ENCODE assay signal across 28 cellular contexts in genomic region chr13:45200701-45201230, GRCh38. TPM values are rescaled to one million over a fixed set of nuclear protein-coding genes. Genes with fewer than 3 reads are reported as not detected.
A peak's percentile ranks its signal among the peaks of the same experiment; 100 is the strongest.
DNase-seq lines count a peak whose midpoint lies in the region; ATAC-seq, FAIRE-seq and TF ChIP-seq lines count a peak whose summit lies in the region.
"Had no signal": no experiment of that assay in that cellular context is flagged by ENCODE, and none has a peak within 500 bp of the region (broad histone marks: within the 10 kb centered on the region; RNA-seq: fewer than 3 reads in every experiment).

Gene KCTD4 (minus strand): TSS chr13:45201045. CDS start chr13:45194567, 6,478 bp downstream.

- H3K27ac ChIP-seq in breast epithelium (no peak within 1 kb of the TSS), astrocyte (ENCODE audit: low read depth, low read length) (no peak within 1 kb of the TSS)
- H3K27ac ChIP-seq: A549, C4-2B, SJSA1, spleen, upper lobe of right lung had no signal

- no peak within 1 kb of the TSS for H3K9ac ChIP-seq in astrocyte (ENCODE audit: low read length)

- H3K27ac Mint-ChIP-seq in MCF 10A (ENCODE audit: low read depth, unreplicated experiment) (peak within 1 kb of the TSS; percentile 8), astrocyte (ENCODE audit: unreplicated experiment) (peak within 1 kb of the TSS; percentile 37)
- H3K27ac Mint-ChIP-seq: activated B cell treated with CpG ODN at 0.5 μM for 24 hours; activated CD4-positive, alpha-beta memory T cell treated with anti-CD3 and anti-CD28 coated beads, Interleukin-2, amount 10 ng/mL, durations not matched to agents 7 days and 5 days had no signal

- intact Hi-C loops in MCF 10A (cut with micrococcal nuclease) (no loop called here), breast epithelium (cut with DNase I; ENCODE audit: low total_unique reads) (no loop called here), posterior cingulate gyrus (cut with DNase I) (no loop called here)

- peaks cover 34% of the 10 kb centered on the region for H3K79me2 ChIP-seq in astrocyte (ENCODE audit: insufficient read depth, low read length)

- peak; percentile 81 for FAIRE-seq in astrocyte (lab: Jason Lieb, UNC)
- FAIRE-seq: A549, K562 had no signal

- no peak within 1 kb of the TSS for H2AFZ ChIP-seq in astrocyte (ENCODE audit: low read depth, low read length)

- H3K27me3 ChIP-seq in breast epithelium, result no peaks in the 10 kb centered on the region
- H3K27me3 ChIP-seq in astrocyte (ENCODE audit: insufficient read depth, low read length), result no peaks in the 10 kb centered on the region
- H3K27me3 ChIP-seq: heart right ventricle, SJSA1, spleen, upper lobe of right lung had no signal

- H3K4me1 Mint-ChIP-seq in MCF 10A (ENCODE audit: insufficient read depth, unreplicated experiment) (peaks cover 34% of the 10 kb centered on the region), astrocyte (ENCODE audit: low read depth, unreplicated experiment) (peaks cover 48% of the 10 kb centered on the region)

- DNase-seq in MCF 10A (ENCODE audit: unreplicated experiment) (peak; percentile 42), breast epithelium (ENCODE audit: low spot score in 2 of 2) (no peak), astrocyte (ENCODE audit: low read depth) (peak; percentile 45), fibroblast of villous mesenchyme (ENCODE audit: low read depth) (peak; percentile 34), HPDE6-E6E7 (ENCODE audit: extremely low spot score) (no peak), posterior cingulate gyrus (no peak)
- DNase-seq: activated B cell treated with CpG ODN at 0.5 μM for 24 hours; activated CD4-positive, alpha-beta memory T cell treated with anti-CD3 and anti-CD28 coated beads, Interleukin-2, amount 10 ng/mL, durations not matched to agents 7 days and 5 days; activated gamma-delta T cell treated with Interleukin-2 at 50 U/mL for 16 hours; activated T-cell treated with anti-CD3 and anti-CD28 coated beads for 4 hours; anterior cingulate cortex; effector memory CD4-positive, alpha-beta T cell; GF-D8; heart right ventricle; left ventricle myocardium superior; NCI-H1694 treated with DMSO at 0.1 percent for 48 hours; NCI-H2227 treated with DMSO at 0.1 percent for 48 hours; OCI-M1; spleen; upper lobe of right lung had no signal

- peaks cover 7% of the 10 kb centered on the region for H3K36me3 Mint-ChIP-seq in MCF 10A (ENCODE audit: insufficient read depth, unreplicated experiment)
- peaks cover 9% of the 10 kb centered on the region for H3K36me3 Mint-ChIP-seq in astrocyte (ENCODE audit: low read depth, unreplicated experiment)

- H3K4me1 ChIP-seq in breast epithelium (no peaks in the 10 kb centered on the region), astrocyte (ENCODE audit: insufficient read depth, low read length) (peaks cover 17% of the 10 kb centered on the region)

- H3K9me3 Mint-ChIP-seq in MCF 10A (ENCODE audit: unreplicated experiment), result no peaks in the 10 kb centered on the region
- H3K9me3 Mint-ChIP-seq in astrocyte (ENCODE audit: unreplicated experiment), result no peaks in the 10 kb centered on the region
- H3K9me3 Mint-ChIP-seq: activated B cell treated with CpG ODN at 0.5 μM for 24 hours; activated CD4-positive, alpha-beta memory T cell treated with anti-CD3 and anti-CD28 coated beads, Interleukin-2, amount 10 ng/mL, durations not matched to agents 7 days and 5 days had no signal

- H3K4me3 Mint-ChIP-seq in MCF 10A (ENCODE audit: unreplicated experiment) (no peak within 1 kb of the TSS), astrocyte (ENCODE audit: unreplicated experiment) (peak within 1 kb of the TSS; percentile 5)
- H3K4me3 Mint-ChIP-seq: activated B cell treated with CpG ODN at 0.5 μM for 24 hours; activated CD4-positive, alpha-beta memory T cell treated with anti-CD3 and anti-CD28 coated beads, Interleukin-2, amount 10 ng/mL, durations not matched to agents 7 days and 5 days had no signal

- CTCF ChIA-PET in MCF 10A (lab: Yijun Ruan, JAX), result no interaction called here

- no peak within 1 kb of the TSS for H3K4me3 ChIP-seq in breast epithelium
- no peak within 1 kb of the TSS for H3K4me3 ChIP-seq in astrocyte (ENCODE audit: insufficient read depth, low read depth, low read length)
- H3K4me3 ChIP-seq in fibroblast of villous mesenchyme (ENCODE audit: low read depth, low read length), result no peak within 1 kb of the TSS
- H3K4me3 ChIP-seq: A549, heart right ventricle, K562, SJSA1, spleen, upper lobe of right lung had no signal

- H3K36me3 ChIP-seq in breast epithelium (no peaks in the 10 kb centered on the region), astrocyte (ENCODE audit: insufficient read depth, low read length) (no peaks in the 10 kb centered on the region)
- H3K36me3 ChIP-seq: heart right ventricle, SJSA1, upper lobe of right lung had no signal

- ATAC-seq in GM21390 (IDR thresholded peaks at IDR 0.05; ENCODE audit: unreplicated experiment) (no peak), GM18870 (IDR thresholded peaks at IDR 0.05; ENCODE audit: unreplicated experiment) (no peak)
- ATAC-seq: A549, heart right ventricle, K562, left ventricle myocardium superior, upper lobe of right lung had no signal

- H4K20me1 ChIP-seq in astrocyte (ENCODE audit: insufficient read depth, low read length), result no peaks in the 10 kb centered on the region

- no peaks in the 10 kb centered on the region for H3K9me3 ChIP-seq in breast epithelium
- no peaks in the 10 kb centered on the region for H3K9me3 ChIP-seq in astrocyte (ENCODE audit: insufficient read depth, low read depth, low read length)
- H3K9me3 ChIP-seq: A549, heart right ventricle, SJSA1, spleen, upper lobe of right lung had no signal

- no TSS peak for BruUV-seq in MCF 10A (replicated peaks; lab: Mats Ljungman, UMichigan)

- H3K27me3 Mint-ChIP-seq in MCF 10A (ENCODE audit: insufficient read depth, unreplicated experiment), result no peaks in the 10 kb centered on the region
- no peaks in the 10 kb centered on the region for H3K27me3 Mint-ChIP-seq in astrocyte (ENCODE audit: low read depth, unreplicated experiment)
- H3K27me3 Mint-ChIP-seq: activated B cell treated with CpG ODN at 0.5 μM for 24 hours; activated CD4-positive, alpha-beta memory T cell treated with anti-CD3 and anti-CD28 coated beads, Interleukin-2, amount 10 ng/mL, durations not matched to agents 7 days and 5 days had no signal

- TF ChIP-seq POLR2A in breast epithelium (IDR thresholded peaks at IDR 0.05), result no peak

- POLR2A ChIA-PET in MCF 10A (lab: Yijun Ruan, JAX), result interaction anchor here (0.7 to 3.5 kb wide), 8 partner anchors 14 to 80 kb away, joined by 3 to 12 read pairs (median 4); no protein-coding TSS in a partner anchor

- TF ChIP-seq CTCF in MCF 10A (IDR thresholded peaks at IDR 0.05; ENCODE audit: unreplicated experiment) (no peak), breast epithelium (IDR thresholded peaks at IDR 0.05) (no peak), astrocyte (IDR thresholded peaks at IDR 0.05; ENCODE audit: insufficient read depth, low read depth, low read length) (no peak), fibroblast of villous mesenchyme (IDR thresholded peaks at IDR 0.05; ENCODE audit: insufficient read depth, low read depth, low read length) (no peak)

- no peak within 1 kb of the TSS for H3K4me2 ChIP-seq in astrocyte (ENCODE audit: low read length)
- H3K4me2 ChIP-seq: A549 had no signal

RNA-seq across cellular contexts. Expression of gene KCTD4, which starts in this region (rescaled TPM):
- total RNA-seq in MCF 10A (2022), result 0.54 and 0.79 TPM in 2 replicates
- total RNA-seq in breast epithelium, result under 1 TPM in 1 of 3 donors, not detected in 2; 0.33 TPM
- total RNA-seq in astrocyte, result 0.41 and 0.64 TPM in 2 replicates
- total RNA-seq in fibroblast of villous mesenchyme, result 0.32 and 0.43 TPM in 2 replicates
- total RNA-seq: activated B cell treated with CpG ODN at 0.5 μM for 24 hours; activated CD4-positive, alpha-beta memory T cell treated with anti-CD3 and anti-CD28 coated beads, Interleukin-2, amount 10 ng/mL, durations not matched to agents 7 days and 5 days; K562; left ventricle myocardium superior; pulmonary artery endothelial cell; spleen; T-helper 2 cell treated with Interferon-gamma antibody and Interleukin-4, amounts not matched to agents 100 ng/mL and 5 ng/mL, for 36 hours; upper lobe of right lung had no signal

Comparison
In these comparisons a context has a peak if more than half of its experiments do, and no peak if none do; other contexts are left out.
1. Peak in DNase-seq in MCF 10A; RNA of the gene not detected or under 1 TPM.
2. Peak in DNase-seq in astrocyte; RNA of the gene not detected or under 1 TPM.
3. Peak in DNase-seq in fibroblast of villous mesenchyme; RNA of the gene not detected or under 1 TPM.